15 cellular contexts compared by ENCODE assay signal in the genomic region with DNA sequence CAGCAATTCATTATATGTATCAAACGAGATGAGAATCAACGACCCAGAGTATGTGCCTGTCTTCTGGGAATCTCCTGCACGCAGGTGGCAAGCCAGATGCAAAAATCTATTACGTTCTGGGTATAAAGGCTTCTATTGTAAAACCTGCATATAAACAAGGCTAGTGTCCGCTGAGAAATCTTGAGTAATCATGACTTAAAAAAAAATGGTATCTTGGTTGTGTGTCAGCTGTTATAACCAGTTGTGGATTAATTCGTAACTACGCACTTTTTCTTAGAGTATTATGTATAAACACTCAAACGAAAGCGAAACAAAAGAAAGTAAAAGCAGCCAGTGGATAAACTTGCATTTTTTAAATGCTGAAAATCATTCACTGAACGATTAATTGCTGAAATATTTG.
"Had no signal": no experiment of that assay in that cellular context is flagged by ENCODE, and none has a peak within 500 bp of the region (broad histone marks: within the 10 kb centered on the region; RNA-seq: fewer than 3 reads in every experiment).

No MANE protein-coding gene starts in this region.

- H3K27ac ChIP-seq: thoracic aorta had no signal

- H3K36me3 ChIP-seq: thoracic aorta had no signal

- H3K27ac Mint-ChIP-seq: activated naive CD8-positive, alpha-beta T cell; stimulated activated effector memory CD8-positive, alpha-beta T cell treated with anti-CD3 and anti-CD28 coated beads, Interleukin-12 subunit alpha, Interleukin-12 subunit beta, amount 100 ng/mL, for 72 hours had no signal

- DNase-seq: activated CD4-positive, alpha-beta T cell treated with anti-CD3 and anti-CD28 coated beads, Interleukin-2, amount 50 U/mL, for 1 hour; activated CD8-positive, alpha-beta memory T cell treated with anti-CD3 and anti-CD28 coated beads for 24 hours; activated gamma-delta T cell treated with Interleukin-2 at 50 U/mL for 16 hours; amniotic stem cell; caudate nucleus; effector CD8-positive, alpha-beta T cell; foreskin melanocyte; left cardiac atrium; midbrain; T-helper 9 cell had no signal

- H3K4me1 Mint-ChIP-seq: neural crest cell; stimulated activated effector memory CD8-positive, alpha-beta T cell treated with anti-CD3 and anti-CD28 coated beads, Interleukin-12 subunit alpha, Interleukin-12 subunit beta, amount 100 ng/mL, for 72 hours had no signal

- H3K9me3 Mint-ChIP-seq: neural crest cell had no signal

- H3K4me3 ChIP-seq: lung, thoracic aorta had no signal

- H3K9me3 ChIP-seq: thoracic aorta had no signal

- H3K4me3 Mint-ChIP-seq: activated naive CD8-positive, alpha-beta T cell; neural crest cell; stimulated activated effector memory CD8-positive, alpha-beta T cell treated with anti-CD3 and anti-CD28 coated beads, Interleukin-12 subunit alpha, Interleukin-12 subunit beta, amount 100 ng/mL, for 72 hours had no signal

- ATAC-seq: left cardiac atrium; stimulated activated effector memory CD8-positive, alpha-beta T cell treated with anti-CD3 and anti-CD28 coated beads, Interleukin-12 subunit alpha, Interleukin-12 subunit beta, amount 100 ng/mL, for 72 hours had no signal

- H3K36me3 Mint-ChIP-seq: activated naive CD8-positive, alpha-beta T cell; stimulated activated effector memory CD8-positive, alpha-beta T cell treated with anti-CD3 and anti-CD28 coated beads, Interleukin-12 subunit alpha, Interleukin-12 subunit beta, amount 100 ng/mL, for 72 hours had no signal
